Comparison of ENCODE assay signal across 1 cellular context in the genomic region with DNA sequence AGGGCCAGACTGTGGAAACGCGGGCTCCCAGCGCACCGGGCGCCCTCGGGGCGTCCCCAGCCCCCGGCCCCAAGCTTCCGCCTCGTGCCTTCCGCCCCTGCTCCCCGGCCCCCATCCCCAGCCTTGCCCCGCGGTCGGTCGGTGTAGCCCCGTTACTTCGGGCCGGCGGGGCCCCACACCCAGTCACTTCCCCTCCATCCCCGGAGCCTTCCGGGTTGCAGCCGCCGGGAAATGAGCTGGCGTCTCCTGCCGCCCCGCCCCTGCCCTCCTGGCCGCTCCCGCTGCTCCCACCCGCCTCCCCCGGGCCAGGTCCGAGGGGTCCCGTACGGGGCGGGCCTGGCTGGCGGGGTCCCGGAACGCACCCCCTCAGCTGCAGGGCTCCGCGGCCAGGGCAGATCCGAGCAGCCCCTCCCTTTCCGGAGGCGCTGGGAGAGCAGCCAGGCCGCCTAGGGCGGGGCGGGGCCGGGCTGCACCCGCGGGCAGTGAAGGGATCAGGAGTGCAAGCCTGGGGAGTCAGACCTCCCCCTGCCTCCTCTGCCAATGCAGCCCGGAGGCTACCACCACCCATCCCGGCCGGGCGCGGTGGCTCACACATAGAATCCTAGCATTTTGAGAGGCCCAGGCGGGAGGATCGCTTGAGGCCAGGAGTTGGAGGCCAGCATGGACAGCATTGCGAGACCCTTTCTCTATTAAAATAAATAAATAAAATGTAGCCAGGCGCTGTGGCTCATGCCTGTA.
TF ChIP-seq lines count a peak whose summit lies in the region.

No MANE protein-coding gene starts in this region.

TF ChIP-seq in HepG2, 621 proteins besides CTCF, POLR2A, EP300 and RAD21 (continued from another document):
- TF ChIP-seq, protein P1, sequence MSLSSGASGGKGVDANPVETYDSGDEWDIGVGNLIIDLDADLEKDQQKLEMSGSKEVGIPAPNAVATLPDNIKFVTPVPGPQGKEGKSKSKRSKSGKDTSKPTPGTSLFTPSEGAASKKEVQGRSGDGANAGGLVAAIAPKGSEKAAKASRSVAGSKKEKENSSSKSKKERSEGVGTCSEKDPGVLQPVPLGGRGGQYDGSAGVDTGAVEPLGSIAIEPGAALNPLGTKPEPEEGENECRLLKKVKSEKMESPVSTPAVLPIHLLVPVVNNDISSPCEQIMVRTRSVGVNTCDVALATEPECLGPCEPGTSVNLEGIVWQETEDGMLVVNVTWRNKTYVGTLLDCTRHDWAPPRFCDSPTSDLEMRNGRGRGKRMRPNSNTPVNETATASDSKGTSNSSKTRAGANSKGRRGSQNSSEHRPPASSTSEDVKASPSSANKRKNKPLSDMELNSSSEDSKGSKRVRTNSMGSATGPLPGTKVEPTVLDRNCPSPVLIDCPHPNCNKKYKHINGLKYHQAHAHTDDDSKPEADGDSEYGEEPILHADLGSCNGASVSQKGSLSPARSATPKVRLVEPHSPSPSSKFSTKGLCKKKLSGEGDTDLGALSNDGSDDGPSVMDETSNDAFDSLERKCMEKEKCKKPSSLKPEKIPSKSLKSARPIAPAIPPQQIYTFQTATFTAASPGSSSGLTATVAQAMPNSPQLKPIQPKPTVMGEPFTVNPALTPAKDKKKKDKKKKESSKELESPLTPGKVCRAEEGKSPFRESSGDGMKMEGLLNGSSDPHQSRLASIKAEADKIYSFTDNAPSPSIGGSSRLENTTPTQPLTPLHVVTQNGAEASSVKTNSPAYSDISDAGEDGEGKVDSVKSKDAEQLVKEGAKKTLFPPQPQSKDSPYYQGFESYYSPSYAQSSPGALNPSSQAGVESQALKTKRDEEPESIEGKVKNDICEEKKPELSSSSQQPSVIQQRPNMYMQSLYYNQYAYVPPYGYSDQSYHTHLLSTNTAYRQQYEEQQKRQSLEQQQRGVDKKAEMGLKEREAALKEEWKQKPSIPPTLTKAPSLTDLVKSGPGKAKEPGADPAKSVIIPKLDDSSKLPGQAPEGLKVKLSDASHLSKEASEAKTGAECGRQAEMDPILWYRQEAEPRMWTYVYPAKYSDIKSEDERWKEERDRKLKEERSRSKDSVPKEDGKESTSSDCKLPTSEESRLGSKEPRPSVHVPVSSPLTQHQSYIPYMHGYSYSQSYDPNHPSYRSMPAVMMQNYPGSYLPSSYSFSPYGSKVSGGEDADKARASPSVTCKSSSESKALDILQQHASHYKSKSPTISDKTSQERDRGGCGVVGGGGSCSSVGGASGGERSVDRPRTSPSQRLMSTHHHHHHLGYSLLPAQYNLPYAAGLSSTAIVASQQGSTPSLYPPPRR (CRISPR knock-in tag; IDR thresholded peaks at IDR 0.05; ENCODE audit: borderline replicate concordance): no peak; the same call in 1 of the 2 replicates
- TF ChIP-seq ZNF784 (CRISPR knock-in tag; IDR thresholded peaks at IDR 0.05; ENCODE audit: borderline replicate concordance): no peak
- no peak for TF ChIP-seq ZNF33B (CRISPR knock-in tag; IDR thresholded peaks at IDR 0.05)
- no peak for TF ChIP-seq ZNF577 (CRISPR knock-in tag; IDR thresholded peaks at IDR 0.05; ENCODE audit: borderline replicate concordance, low read depth)
- TF ChIP-seq ZNF44 (CRISPR knock-in tag; IDR thresholded peaks at IDR 0.05): no peak
- TF ChIP-seq, protein P2, sequence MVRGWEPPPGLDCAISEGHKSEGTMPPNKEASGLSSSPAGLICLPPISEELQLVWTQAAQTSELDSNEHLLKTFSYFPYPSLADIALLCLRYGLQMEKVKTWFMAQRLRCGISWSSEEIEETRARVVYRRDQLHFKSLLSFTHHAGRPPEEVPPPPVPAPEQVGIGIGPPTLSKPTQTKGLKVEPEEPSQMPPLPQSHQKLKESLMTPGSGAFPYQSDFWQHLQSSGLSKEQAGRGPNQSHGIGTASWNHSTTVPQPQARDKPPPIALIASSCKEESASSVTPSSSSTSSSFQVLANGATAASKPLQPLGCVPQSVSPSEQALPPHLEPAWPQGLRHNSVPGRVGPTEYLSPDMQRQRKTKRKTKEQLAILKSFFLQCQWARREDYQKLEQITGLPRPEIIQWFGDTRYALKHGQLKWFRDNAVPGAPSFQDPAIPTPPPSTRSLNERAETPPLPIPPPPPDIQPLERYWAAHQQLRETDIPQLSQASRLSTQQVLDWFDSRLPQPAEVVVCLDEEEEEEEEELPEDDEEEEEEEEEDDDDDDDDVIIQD (CRISPR knock-in tag; IDR thresholded peaks at IDR 0.05; ENCODE audit: low read depth): no peak
- TF ChIP-seq ARNTL (CRISPR knock-in tag; IDR thresholded peaks at IDR 0.05): no peak
- peak; percentile 47; the same call in 1 of the 3 replicates for TF ChIP-seq MXI1 (IDR thresholded peaks at IDR 0.05; ENCODE audit: borderline replicate concordance, low read depth, low read length)
- TF ChIP-seq ZFP82 (CRISPR knock-in tag; IDR thresholded peaks at IDR 0.05; ENCODE audit: borderline replicate concordance): no peak
- no peak for TF ChIP-seq NFIC (IDR thresholded peaks at IDR 0.05; ENCODE audit: low read length)
- TF ChIP-seq ZNF597 (CRISPR knock-in tag; IDR thresholded peaks at IDR 0.05): no peak
- TF ChIP-seq SNAPC2 (CRISPR knock-in tag; IDR thresholded peaks at IDR 0.05): no peak
- no peak for TF ChIP-seq ATM (IDR thresholded peaks at IDR 0.05; ENCODE audit: borderline replicate concordance)
- TF ChIP-seq ZMYM3 (CRISPR knock-in tag; IDR thresholded peaks at IDR 0.05): peak; percentile 73; the same call in 1 of the 2 replicates
- no peak for TF ChIP-seq POGZ (CRISPR knock-in tag; IDR thresholded peaks at IDR 0.05)
- TF ChIP-seq ATRX (CRISPR knock-in tag; IDR thresholded peaks at IDR 0.05; ENCODE audit: borderline replicate concordance): no peak
- no peak for TF ChIP-seq CBX2 (IDR thresholded peaks at IDR 0.05; ENCODE audit: low read depth, low read length)
- no peak for TF ChIP-seq CBX2 (CRISPR knock-in tag; IDR thresholded peaks at IDR 0.05; ENCODE audit: low read depth)
- no peak for TF ChIP-seq ZXDC (CRISPR knock-in tag; IDR thresholded peaks at IDR 0.05)
- TF ChIP-seq SMC3 (IDR thresholded peaks at IDR 0.05; ENCODE audit: low read length): no peak
- no peak for TF ChIP-seq ZFYVE20 (CRISPR knock-in tag; IDR thresholded peaks at IDR 0.05; ENCODE audit: borderline replicate concordance, low read depth)
- no peak for TF ChIP-seq CHD2 (IDR thresholded peaks at IDR 0.05; ENCODE audit: low read depth, low read length)
- no peak for TF ChIP-seq PAX8 (CRISPR knock-in tag; IDR thresholded peaks at IDR 0.05; ENCODE audit: borderline replicate concordance)
- TF ChIP-seq ZBTB4 (CRISPR knock-in tag; IDR thresholded peaks at IDR 0.05; ENCODE audit: borderline replicate concordance): no peak
- no peak for TF ChIP-seq ASH2L (IDR thresholded peaks at IDR 0.05; ENCODE audit: insufficient read length, low read depth, low read length)
